In the genomic region with DNA sequence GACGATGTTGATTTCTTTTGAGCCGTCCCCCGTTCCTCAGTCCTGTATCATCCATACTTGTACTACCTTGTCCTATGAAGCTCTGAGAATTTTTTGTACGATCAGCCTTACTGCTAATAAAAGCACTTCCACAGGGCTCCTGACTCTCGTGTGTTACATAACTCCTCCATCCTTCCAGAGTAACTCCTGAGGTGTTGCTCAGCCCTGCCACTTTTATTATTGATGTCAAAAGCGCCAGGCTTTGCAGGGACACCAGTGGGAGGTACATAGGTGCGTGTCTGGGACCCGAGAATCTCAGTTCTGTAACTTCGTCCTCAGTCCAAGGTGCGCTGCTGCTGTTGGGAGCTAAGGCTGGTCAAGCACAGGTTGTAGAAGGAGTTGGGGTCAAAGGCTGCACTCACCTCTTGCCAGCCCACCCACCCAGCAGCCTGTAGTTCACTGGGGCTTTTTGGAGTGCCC, we compare ENCODE assay signal across 8 cellular contexts. TPM values are rescaled to one million over a fixed set of nuclear protein-coding genes. Genes with fewer than 3 reads are reported as not detected.
DNase-seq lines count a peak whose midpoint lies in the region; ATAC-seq, FAIRE-seq and TF ChIP-seq lines count a peak whose summit lies in the region.

No MANE protein-coding gene starts in this region.

- no peaks in the 10 kb centered on the region for H3K9me2 ChIP-seq in PC-3 (replicated peaks; ENCODE audit: low read length)

- peaks cover 33% of the 10 kb centered on the region for H3K79me2 ChIP-seq in PC-3 (ENCODE audit: low read length)

- no peak overlapping the region for H2AFZ ChIP-seq in PC-3 (ENCODE audit: low read length)

- TF ChIP-seq CTCF in GM06990 (IDR thresholded peaks at IDR 0.05; ENCODE audit: insufficient read depth, low read length, poor library complexity, severe bottlenecking): no peak
- no peak for TF ChIP-seq CTCF in PC-3 (conservative IDR thresholded peaks at IDR 0.05; ENCODE audit: low read depth, low read length)
- no peak for TF ChIP-seq CTCF in epithelial cell of esophagus (IDR thresholded peaks at IDR 0.05; ENCODE audit: insufficient read depth, low read depth, low read length, missing control alignments)
- no peak for TF ChIP-seq CTCF in pancreas (IDR thresholded peaks at IDR 0.05)

- H3K9ac ChIP-seq in PC-3 (ENCODE audit: low read length): peak overlapping the region; percentile 99

- WGBS in pancreas, 2 donors: 37 to 46% methylated on average over 10 of the region's 10 CpGs

- CTCF ChIA-PET in PC-3 (lab: Charles Lee): no interaction called here

- H3K4me1 ChIP-seq in PC-3 (ENCODE audit: insufficient read depth, low read length) (peaks cover 37% of the 10 kb centered on the region), pancreas (peaks cover 0 to 11% (median 10%) of the 10 kb centered on the region in 3 donors)

- intact Hi-C loops in PC-3 (cut with micrococcal nuclease): no loop called here
- intact Hi-C loops in pancreas (cut with DNase I): no loop called here

- peak overlapping the region; percentile 97 for H3K4me2 ChIP-seq in PC-3 (ENCODE audit: low read length)

- no peak for FAIRE-seq in pancreas (lab: Jason Lieb, UNC)

- H3K27me3 ChIP-seq in GM06990 (replicated peaks; ENCODE audit: control insufficient read depth, insufficient read depth, low read length) (no peaks in the 10 kb centered on the region), PC-3 (ENCODE audit: low read length) (no peaks in the 10 kb centered on the region), pancreas (no peaks in the 10 kb centered on the region)

- no peak for DNase-seq in GM06990 (ENCODE audit: extremely low read depth, insufficient read length)
- no peak for DNase-seq in PC-3
- DNase-seq in epithelial cell of esophagus (ENCODE audit: low read depth): peak; percentile 26
- peak in 1 of 6 donors; percentile 8 for DNase-seq in pancreas
- no peak for DNase-seq in AG20443 (ENCODE audit: low spot score)
- DNase-seq in stimulated activated naive CD4-positive, alpha-beta T cell treated with Interleukin-2 at 50 U/mL for 16 hours (lab: John Stamatoyannopoulos, UW): no peak
- DNase-seq in iPS-NIHi11 (ENCODE audit: low spot score): no peak
- DNase-seq in Ammon's horn (ENCODE audit: low spot score): no peak

- no peaks in the 10 kb centered on the region for H4K20me1 ChIP-seq in PC-3 (ENCODE audit: low read length)

- POLR2A ChIA-PET in PC-3 (lab: Charles Lee; ENCODE audit: unreplicated experiment): interaction anchor here (1.8 kb wide), 1 partner anchor 13 kb away, joined by 39 read pairs; a partner anchor contains a TSS

- peaks cover 32% of the 10 kb centered on the region for H3K36me3 ChIP-seq in GM06990 (ENCODE audit: control insufficient read depth, insufficient read depth, low read length)
- peaks cover 42% of the 10 kb centered on the region for H3K36me3 ChIP-seq in PC-3 (ENCODE audit: low read depth, low read length)
- peaks cover 0 to 40% (median 14%) of the 10 kb centered on the region in 3 donors for H3K36me3 ChIP-seq in pancreas

- H3K4me3 ChIP-seq in GM06990 (replicated peaks; ENCODE audit: low read depth, low read length) (peak overlapping the region; percentile 84), PC-3 (ENCODE audit: low read length) (peak overlapping the region; percentile 81), epithelial cell of esophagus (ENCODE audit: low read length) (peak overlapping the region; percentile 62), pancreas (peak overlapping the region; percentile 48 to 74 (median 68))

- no peak for ATAC-seq in PC-3
- no peak for ATAC-seq in pancreas

- H3F3A ChIP-seq in PC-3 (ENCODE audit: low read length, unreplicated experiment): no peaks in the 10 kb centered on the region

- H3K9me3 ChIP-seq in PC-3 (ENCODE audit: low read length) (no peaks in the 10 kb centered on the region), pancreas (no peaks in the 10 kb centered on the region)

- H3K27ac ChIP-seq in PC-3 (ENCODE audit: low read length) (peak overlapping the region; percentile 75), pancreas (peak overlapping the region in 2 of 4 donors; percentile 62 to 74)

- no TSS peak for BruUV-seq in PC-3 (replicated peaks; lab: Mats Ljungman, UMichigan)

RNA-seq across cellular contexts. Expression of a gene that starts 1.0 kb away (rescaled TPM):
- total RNA-seq in PC-3 (2014; rRNA removed) (10.5 and 14.6 TPM in 2 replicates), pancreas (1 to 10 TPM in 5 of 6 donors, under 1 TPM in 1; 0.83 to 3.2 (median 2.1) TPM)
- polyA plus RNA-seq in pancreas: 1 to 10 TPM; 5.2 to 6.3 TPM

RNA-seq across cellular contexts. Expression of a gene that starts 7.1 kb away (rescaled TPM):
- total RNA-seq in PC-3 (2014; rRNA removed) (0.40 and 1.3 TPM in 2 replicates), pancreas (10 to 100 TPM in 1 of 6 donors, 1 to 10 TPM in 5; 1.2 to 10.9 (median 3.3) TPM)
- 1 to 10 TPM; 2.2 to 4.1 TPM for polyA plus RNA-seq in pancreas

RNA-seq across cellular contexts. Expression of a gene that starts 13.7 kb away (rescaled TPM):
- total RNA-seq in PC-3 (2014; rRNA removed) (177 and 268 TPM in 2 replicates), pancreas (10 to 100 TPM; 39.2 to 83.5 (median 50.0) TPM)
- polyA plus RNA-seq in pancreas: 100 to 1,000 TPM; 139 to 179 TPM

RNA-seq across cellular contexts. Expression of a gene that starts 21.4 kb away (rescaled TPM):
- total RNA-seq in PC-3 (2014; rRNA removed) (11.3 and 14.6 TPM in 2 replicates), pancreas (10 to 100 TPM; 24.1 to 36.6 (median 33.1) TPM)
- polyA plus RNA-seq in pancreas: 10 to 100 TPM; 41.7 to 57.6 TPM

RNA-seq across cellular contexts. Expression of a gene that starts 36.0 kb away (rescaled TPM):
- total RNA-seq in PC-3 (2014; rRNA removed) (25.9 and 31.2 TPM in 2 replicates), pancreas (10 to 100 TPM; 11.9 to 20.8 (median 13.9) TPM)
- 10 to 100 TPM; 34.4 to 34.6 TPM for polyA plus RNA-seq in pancreas
